Comparison of ENCODE assay signal across 16 cellular contexts in the genomic region with DNA sequence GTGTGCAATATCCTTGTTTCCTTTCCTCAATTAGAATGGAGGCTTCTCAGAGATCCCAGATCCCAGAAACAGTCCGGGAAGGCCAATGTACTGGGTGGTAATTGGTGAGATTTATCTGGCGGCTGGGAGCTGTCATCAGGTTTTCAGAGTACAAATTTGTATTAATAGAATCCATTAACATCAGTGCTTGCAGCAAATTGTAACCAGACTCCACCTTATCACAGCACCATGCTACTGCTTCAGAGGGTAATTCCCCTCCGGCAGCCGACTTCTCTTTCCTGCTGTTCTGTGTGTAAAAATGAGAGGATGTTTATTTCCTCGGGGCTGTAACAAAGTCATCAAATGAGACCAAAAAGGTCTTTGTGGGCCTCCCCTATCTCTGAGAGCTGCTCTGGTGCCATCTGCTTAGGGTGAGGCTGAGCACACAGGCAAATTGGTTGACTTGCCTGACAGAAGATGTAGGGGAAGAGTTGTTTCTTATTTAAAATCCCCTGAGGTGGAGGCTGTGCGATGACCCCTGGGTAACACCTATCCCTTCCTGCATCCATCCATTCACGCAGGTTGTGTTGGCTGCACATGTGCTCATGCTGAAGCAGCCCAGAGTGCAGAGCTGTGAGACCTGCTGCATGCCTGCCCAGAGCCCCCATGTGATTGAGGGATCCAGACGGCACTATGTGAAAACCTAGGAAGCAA. TPM values are rescaled to one million over a fixed set of nuclear protein-coding genes. Genes with fewer than 3 reads are reported as not detected.
DNase-seq lines count a peak whose midpoint lies in the region; ATAC-seq and TF ChIP-seq lines count a peak whose summit lies in the region.
"Had no signal": no experiment of that assay in that cellular context is flagged by ENCODE, and none has a peak within 500 bp of the region (broad histone marks: within the 10 kb centered on the region; RNA-seq: fewer than 3 reads in every experiment).

No MANE protein-coding gene starts in this region.

- peaks cover 10 to 74% (median 47%) of the 10 kb centered on the region in 10 experiments; a peak in 19 of 20 replicates for H3K4me1 ChIP-seq in BLaER1 treated with 17β-estradiol and CSF1 and Interleukin-3, amounts not matched to agents 10 nM and 100 nM
- H3K4me1 ChIP-seq in body of pancreas, result no peaks in the 10 kb centered on the region
- H3K4me1 ChIP-seq in right cardiac atrium (ENCODE audit: control insufficient read depth, insufficient read depth, low read length), result peaks cover 11% of the 10 kb centered on the region
- H3K4me1 ChIP-seq: parathyroid adenoma had no signal

- H3K9ac ChIP-seq in BLaER1 treated with 17β-estradiol and CSF1 and Interleukin-3, amounts not matched to agents 10 nM and 100 nM, result no peak overlapping the region
- H3K9ac ChIP-seq: KMS-11, parathyroid adenoma had no signal

- ATAC-seq in body of pancreas (peak; percentile 30), right cardiac atrium (peak; percentile 78 to 81), HG02798 (IDR thresholded peaks at IDR 0.05; ENCODE audit: poor library complexity, unreplicated experiment) (no peak), GM19023 (IDR thresholded peaks at IDR 0.05; ENCODE audit: unreplicated experiment) (no peak)

- H3K27me3 ChIP-seq in BLaER1 treated with 17β-estradiol and CSF1 and Interleukin-3, amounts not matched to agents 10 nM and 100 nM, result no peaks in the 10 kb centered on the region
- H3K27me3 ChIP-seq in body of pancreas (no peaks in the 10 kb centered on the region), right cardiac atrium (ENCODE audit: control insufficient read depth, insufficient read depth) (no peaks in the 10 kb centered on the region)
- H3K27me3 ChIP-seq: testis had no signal

- H3K9me3 ChIP-seq in BLaER1 treated with 17β-estradiol and CSF1 and Interleukin-3, amounts not matched to agents 10 nM and 100 nM (replicated peaks in 1 of 11), result no peaks in the 10 kb centered on the region
- H3K9me3 ChIP-seq in body of pancreas, result no peaks in the 10 kb centered on the region
- no peaks in the 10 kb centered on the region for H3K9me3 ChIP-seq in right cardiac atrium (ENCODE audit: control insufficient read depth, low read length)
- H3K9me3 ChIP-seq: testis had no signal

- H3K4me2 ChIP-seq in BLaER1 treated with 17β-estradiol and CSF1 and Interleukin-3, amounts not matched to agents 10 nM and 100 nM, result peak overlapping the region; percentile 37 to 85 (median 72); a peak in 21 of 22 replicates
- H3K4me2 ChIP-seq: KMS-11 had no signal

- no peaks in the 10 kb centered on the region for H3K36me3 Mint-ChIP-seq in mesothelial cell of epicardium
- H3K36me3 Mint-ChIP-seq: CD4-positive, CD25-positive, alpha-beta regulatory T cell; immature natural killer cell had no signal

- H3K27ac Mint-ChIP-seq in mesothelial cell of epicardium, result no peak overlapping the region
- H3K27ac Mint-ChIP-seq: immature natural killer cell had no signal

- TF ChIP-seq POLR2A in body of pancreas (IDR thresholded peaks at IDR 0.05), result no peak

- DNase-seq in NCI-H146 treated with DMSO at 0.1 percent for 48 hours (lab: John Stamatoyannopoulos, UW; ENCODE audit: unreplicated experiment), result peak; percentile 95
- DNase-seq in body of pancreas, result peak in 1 of 4 donors; percentile 20
- peak in 2 of 3 donors; percentile 23 to 63 for DNase-seq in right cardiac atrium
- DNase-seq in mesothelial cell of epicardium (ENCODE audit: low spot score in 2 of 2, unreplicated experiment in 2 of 2), result no peak
- DNase-seq in NCI-H774 (lab: John Stamatoyannopoulos, UW), result no peak
- DNase-seq: effector CD8-positive, alpha-beta T cell; immature natural killer cell; OCI-M1; testis had no signal

- H3K36me3 ChIP-seq in BLaER1 treated with 17β-estradiol and CSF1 and Interleukin-3, amounts not matched to agents 10 nM and 100 nM, result no peaks in the 10 kb centered on the region
- no peaks in the 10 kb centered on the region for H3K36me3 ChIP-seq in body of pancreas (replicated peaks in 1 of 2; ENCODE audit: insufficient read depth in 1 of 2, low read depth in 2 of 2)

- TF ChIP-seq CTCF in body of pancreas (IDR thresholded peaks at IDR 0.05) (no peak), mesothelial cell of epicardium (IDR thresholded peaks at IDR 0.05; ENCODE audit: unreplicated experiment) (no peak)

- peaks cover 92% of the 10 kb centered on the region for H3K27me3 Mint-ChIP-seq in mesothelial cell of epicardium (ENCODE audit: low read depth)

- no peaks in the 10 kb centered on the region for H4K20me1 ChIP-seq in BLaER1 treated with 17β-estradiol and CSF1 and Interleukin-3, amounts not matched to agents 10 nM and 100 nM

- WGBS in body of pancreas, 2 donors, result 45% methylated on average over 8 of the region's 8 CpGs
- WGBS in right cardiac atrium, result 27% methylated on average over 8 of the region's 8 CpGs

- H3K9me3 Mint-ChIP-seq in mesothelial cell of epicardium, result no peaks in the 10 kb centered on the region
- H3K9me3 Mint-ChIP-seq: immature natural killer cell had no signal

- no peak overlapping the region for H3K4me3 ChIP-seq in BLaER1 treated with 17β-estradiol and CSF1 and Interleukin-3, amounts not matched to agents 10 nM and 100 nM
- no peak overlapping the region for H3K4me3 ChIP-seq in body of pancreas
- no peak overlapping the region for H3K4me3 ChIP-seq in right cardiac atrium (ENCODE audit: low read length)
- H3K4me3 ChIP-seq: testis had no signal

- H3K4me3 Mint-ChIP-seq in mesothelial cell of epicardium, result no peak overlapping the region
- H3K4me3 Mint-ChIP-seq: CD4-positive, CD25-positive, alpha-beta regulatory T cell; immature natural killer cell had no signal

- H3K27ac ChIP-seq in BLaER1 treated with 17β-estradiol and CSF1 and Interleukin-3, amounts not matched to agents 10 nM and 100 nM, result no peak overlapping the region
- H3K27ac ChIP-seq in body of pancreas (no peak overlapping the region), right cardiac atrium (ENCODE audit: low read length) (no peak overlapping the region)
- H3K27ac ChIP-seq: KMS-11, parathyroid adenoma, testis, VCaP had no signal

- intact Hi-C loops in body of pancreas (cut with DNase I), result no loop called here
- intact Hi-C loops in right cardiac atrium (cut with DNase I), result loop anchor here in 1 of 4 donors (10.0 kb wide), 1 partner anchor 45 kb away; no protein-coding TSS in a partner anchor

- H3K4me1 Mint-ChIP-seq in mesothelial cell of epicardium, result peaks cover 4% of the 10 kb centered on the region
- H3K4me1 Mint-ChIP-seq: immature natural killer cell had no signal

RNA-seq across cellular contexts. Expression of a gene that starts 19.2 kb away (rescaled TPM):
- total RNA-seq in body of pancreas (1 to 10 TPM; 4.4 to 7.6 TPM), right cardiac atrium (10 to 100 TPM; 59.5 to 94.2 (median 67.1) TPM), mesothelial cell of epicardium (0.35 to 0.72 TPM (median 0.72 TPM) in 3 replicates)
- polyA plus RNA-seq in right cardiac atrium, result 44.2 TPM
- total RNA-seq: CD4-positive, CD25-positive, alpha-beta regulatory T cell had no signal
- polyA plus RNA-seq: CD4-positive, CD25-positive, alpha-beta regulatory T cell; immature natural killer cell had no signal

Comparison
In these comparisons a context has a peak if more than half of its experiments do, and no peak if none do; other contexts are left out.
1. DNase-seq: peak in NCI-H146 treated with DMSO at 0.1 percent for 48 hours (single experiment) and right cardiac atrium (2 of 3); none in mesothelial cell of epicardium (0 of 2) and NCI-H774 (single experiment).
2. ATAC-seq: peak in body of pancreas (single experiment) and right cardiac atrium (2 of 2); none in HG02798 (single experiment) and GM19023 (single experiment).
3. RNA of a gene that starts 19.2 kb away (total RNA-seq): 59.5 to 94.2 TPM in right cardiac atrium; 4.4 to 7.6 TPM in body of pancreas and 0.35 to 0.72 TPM in mesothelial cell of epicardium; every median in the first group is over 4 times any median in the second.